34 cellular contexts compared by ENCODE assay signal in the genomic region with DNA sequence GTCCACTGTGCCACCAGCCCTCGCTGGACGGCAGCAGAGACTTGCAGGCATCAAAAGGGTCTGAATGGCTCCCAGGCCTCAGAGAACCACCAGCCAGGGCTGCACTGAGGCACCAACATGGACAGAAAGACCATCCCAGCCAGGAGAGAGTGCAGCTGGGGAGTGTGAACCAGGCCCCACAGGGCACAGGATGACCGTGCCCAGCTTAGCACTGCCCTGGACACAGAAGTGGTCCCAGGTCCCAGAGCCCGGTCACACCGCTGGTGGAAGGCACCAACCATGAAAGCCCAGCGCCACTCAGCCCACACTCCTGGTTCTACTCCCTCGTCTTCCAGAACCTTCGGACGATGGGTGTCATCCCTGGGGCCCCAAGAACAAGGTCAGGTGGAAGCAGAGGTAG. TPM values are rescaled to one million over a fixed set of nuclear protein-coding genes. Genes with fewer than 3 reads are reported as not detected.
"Had no signal": no experiment of that assay in that cellular context is flagged by ENCODE, and none has a peak within 500 bp of the region (broad histone marks: within the 10 kb centered on the region; RNA-seq: fewer than 3 reads in every experiment).

No MANE protein-coding gene starts in this region.

- DNase-seq: activated CD4-positive, alpha-beta memory T cell treated with anti-CD3 and anti-CD28 coated beads, Interleukin-2, amount 10 ng/mL, durations not matched to agents 7 days and 5 days; activated CD4-positive, alpha-beta T cell treated with anti-CD3 and anti-CD28 coated beads for 1 hour; activated CD4-positive, alpha-beta T cell treated with anti-CD3 and anti-CD28 coated beads for 4 hours; activated CD4-positive, alpha-beta T cell treated with anti-CD3 and anti-CD28 coated beads, Interleukin-2, amount 10 ng/mL, durations not matched to agents 7 days and 5 days; activated CD4-positive, alpha-beta T cell treated with anti-CD3 and anti-CD28 coated beads, Interleukin-2, amount 50 U/mL, for 4 hours; activated effector memory CD4-positive, alpha-beta T cell treated with Interleukin-2 at 50 U/mL for 16 hours; activated naive CD4-positive, alpha-beta T cell treated with anti-CD3 and anti-CD28 coated beads for 36 hours; activated naive CD8-positive, alpha-beta T cell treated with anti-CD3 and anti-CD28 coated beads for 36 hours; activated naive CD8-positive, alpha-beta T cell treated with anti-CD3 and anti-CD28 coated beads, Interleukin-2, amount 50 U/mL, for 24 hours; activated T-cell treated with anti-CD3 and anti-CD28 coated beads, Interleukin-2, amount 50 U/mL, for 4 hours; adrenal gland; amygdala; aorta; body of pancreas; central memory CD4-positive, alpha-beta T cell; cerebellar nuclear complex; colonic mucosa; effector CD8-positive, alpha-beta T cell; esophagus squamous epithelium; foreskin melanocyte; heart right ventricle; T-helper 2 cell had no signal

- H3K27me3 Mint-ChIP-seq: activated naive CD4-positive, alpha-beta T cell treated with anti-CD3 and anti-CD28 coated beads, Interleukin-2, amount 50 U/mL, for 24 hours; activated naive CD8-positive, alpha-beta T cell treated with anti-CD3 and anti-CD28 coated beads for 36 hours had no signal

- H3K36me3 Mint-ChIP-seq: activated naive CD4-positive, alpha-beta T cell treated with anti-CD3 and anti-CD28 coated beads, Interleukin-2, amount 50 U/mL, for 24 hours; activated naive CD8-positive, alpha-beta T cell treated with anti-CD3 and anti-CD28 coated beads for 36 hours had no signal

- H3K4me1 ChIP-seq: adrenal gland, colonic mucosa, esophagus squamous epithelium, gastroesophageal sphincter, heart right ventricle had no signal

- H3K36me3 ChIP-seq: adrenal gland, colonic mucosa, esophagus squamous epithelium, gastroesophageal sphincter, heart right ventricle had no signal

- H3K9me3 ChIP-seq: adrenal gland, body of pancreas, colonic mucosa, esophagus squamous epithelium, gastroesophageal sphincter, heart right ventricle had no signal

- FAIRE-seq: endometrium, endothelial cell of umbilical vein had no signal

- H3K4me3 Mint-ChIP-seq: activated CD4-positive, alpha-beta memory T cell treated with anti-CD3 and anti-CD28 coated beads, Interleukin-2, amount 10 ng/mL, durations not matched to agents 7 days and 5 days; activated CD4-positive, alpha-beta T cell treated with anti-CD3 and anti-CD28 coated beads, Interleukin-2, amount 10 ng/mL, durations not matched to agents 7 days and 5 days; activated naive CD4-positive, alpha-beta T cell treated with anti-CD3 and anti-CD28 coated beads for 36 hours; activated naive CD4-positive, alpha-beta T cell treated with anti-CD3 and anti-CD28 coated beads, Interleukin-2, amount 50 U/mL, for 24 hours; activated naive CD8-positive, alpha-beta T cell treated with anti-CD3 and anti-CD28 coated beads for 36 hours; activated naive CD8-positive, alpha-beta T cell treated with anti-CD3 and anti-CD28 coated beads, Interleukin-2, amount 50 U/mL, for 24 hours; activated T-cell treated with anti-CD3 and anti-CD28 coated beads, Interleukin-2, amount 50 U/mL, for 4 hours; activated T-helper 17 cell treated with anti-CD3 and anti-CD28 coated beads, Interleukin-2, amount 50 U/mL, for 72 hours had no signal

- H3K27me3 ChIP-seq: body of pancreas, colonic mucosa had no signal

- H3K4me3 ChIP-seq: adrenal gland, body of pancreas, colonic mucosa, esophagus squamous epithelium, gastroesophageal sphincter, heart right ventricle had no signal

- H3K9me3 Mint-ChIP-seq: activated CD4-positive, alpha-beta memory T cell treated with anti-CD3 and anti-CD28 coated beads, Interleukin-2, amount 10 ng/mL, durations not matched to agents 7 days and 5 days; activated CD4-positive, alpha-beta T cell treated with anti-CD3 and anti-CD28 coated beads, Interleukin-2, amount 10 ng/mL, durations not matched to agents 7 days and 5 days; activated naive CD4-positive, alpha-beta T cell treated with anti-CD3 and anti-CD28 coated beads for 36 hours; activated naive CD4-positive, alpha-beta T cell treated with anti-CD3 and anti-CD28 coated beads, Interleukin-2, amount 50 U/mL, for 24 hours; activated naive CD8-positive, alpha-beta T cell treated with anti-CD3 and anti-CD28 coated beads for 36 hours; activated naive CD8-positive, alpha-beta T cell treated with anti-CD3 and anti-CD28 coated beads, Interleukin-2, amount 50 U/mL, for 24 hours; activated T-cell treated with anti-CD3 and anti-CD28 coated beads, Interleukin-2, amount 50 U/mL, for 4 hours; activated T-helper 17 cell treated with anti-CD3 and anti-CD28 coated beads, Interleukin-2, amount 50 U/mL, for 72 hours had no signal

- H3K27ac ChIP-seq: adrenal gland, body of pancreas, colonic mucosa, epithelial cell of prostate, esophagus squamous epithelium, gastroesophageal sphincter, heart right ventricle had no signal

- ATAC-seq: activated naive CD8-positive, alpha-beta T cell treated with anti-CD3 and anti-CD28 coated beads, Interleukin-2, amount 50 U/mL, for 24 hours; activated T-cell treated with anti-CD3 and anti-CD28 coated beads, Interleukin-2, amount 50 U/mL, for 4 hours; activated T-helper 17 cell treated with anti-CD3 and anti-CD28 coated beads, Interleukin-2, amount 50 U/mL, for 72 hours; body of pancreas; gastroesophageal sphincter; heart right ventricle had no signal

- H3K27ac Mint-ChIP-seq: activated CD4-positive, alpha-beta memory T cell treated with anti-CD3 and anti-CD28 coated beads, Interleukin-2, amount 10 ng/mL, durations not matched to agents 7 days and 5 days; activated CD4-positive, alpha-beta T cell treated with anti-CD3 and anti-CD28 coated beads, Interleukin-2, amount 10 ng/mL, durations not matched to agents 7 days and 5 days; activated naive CD4-positive, alpha-beta T cell treated with anti-CD3 and anti-CD28 coated beads for 36 hours; activated naive CD4-positive, alpha-beta T cell treated with anti-CD3 and anti-CD28 coated beads, Interleukin-2, amount 50 U/mL, for 24 hours; activated naive CD8-positive, alpha-beta T cell treated with anti-CD3 and anti-CD28 coated beads for 36 hours; activated naive CD8-positive, alpha-beta T cell treated with anti-CD3 and anti-CD28 coated beads, Interleukin-2, amount 50 U/mL, for 24 hours; activated T-helper 17 cell treated with anti-CD3 and anti-CD28 coated beads, Interleukin-2, amount 50 U/mL, for 72 hours had no signal

- H3K4me1 Mint-ChIP-seq: activated CD4-positive, alpha-beta memory T cell treated with anti-CD3 and anti-CD28 coated beads, Interleukin-2, amount 10 ng/mL, durations not matched to agents 7 days and 5 days; activated CD4-positive, alpha-beta T cell treated with anti-CD3 and anti-CD28 coated beads, Interleukin-2, amount 10 ng/mL, durations not matched to agents 7 days and 5 days; activated naive CD4-positive, alpha-beta T cell treated with anti-CD3 and anti-CD28 coated beads, Interleukin-2, amount 50 U/mL, for 24 hours; activated naive CD8-positive, alpha-beta T cell treated with anti-CD3 and anti-CD28 coated beads for 36 hours; activated naive CD8-positive, alpha-beta T cell treated with anti-CD3 and anti-CD28 coated beads, Interleukin-2, amount 50 U/mL, for 24 hours; activated T-helper 17 cell treated with anti-CD3 and anti-CD28 coated beads, Interleukin-2, amount 50 U/mL, for 72 hours had no signal

RNA-seq across cellular contexts. Expression of gene AQP12A, which starts 20.5 kb away (rescaled TPM):
- total RNA-seq: activated CD4-positive, alpha-beta memory T cell treated with anti-CD3 and anti-CD28 coated beads, Interleukin-2, amount 10 ng/mL, durations not matched to agents 7 days and 5 days; activated CD4-positive, alpha-beta T cell treated with anti-CD3 and anti-CD28 coated beads, Interleukin-2, amount 10 ng/mL, durations not matched to agents 7 days and 5 days; activated naive CD4-positive, alpha-beta T cell treated with anti-CD3 and anti-CD28 coated beads for 36 hours; activated naive CD8-positive, alpha-beta T cell treated with anti-CD3 and anti-CD28 coated beads for 36 hours; activated T-cell treated with anti-CD3 and anti-CD28 coated beads, Interleukin-2, amount 50 U/mL, for 4 hours; activated T-helper 17 cell treated with anti-CD3 and anti-CD28 coated beads, Interleukin-2, amount 50 U/mL, for 72 hours; adrenal gland; aorta; dermis microvascular lymphatic vessel endothelial cell; endothelial cell of umbilical vein; esophagus squamous epithelium; fibroblast of lung; fibroblast of villous mesenchyme; gastroesophageal sphincter; glomerular endothelial cell; heart right ventricle; T-helper 1 cell treated with Interleukin-12 subunit alpha and Interleukin-12 subunit beta and Interleukin-4 antibody, amounts not matched to agents 30 ng/mL and 1 ng/mL, for 36 hours had no signal
- polyA plus RNA-seq: adrenal gland, endothelial cell of umbilical vein, esophagus, fibroblast of lung, heart right ventricle had no signal

RNA-seq across cellular contexts. Expression of gene AQP12B, which starts 29.4 kb away (rescaled TPM):
- total RNA-seq: activated CD4-positive, alpha-beta memory T cell treated with anti-CD3 and anti-CD28 coated beads, Interleukin-2, amount 10 ng/mL, durations not matched to agents 7 days and 5 days; activated CD4-positive, alpha-beta T cell treated with anti-CD3 and anti-CD28 coated beads, Interleukin-2, amount 10 ng/mL, durations not matched to agents 7 days and 5 days; activated naive CD4-positive, alpha-beta T cell treated with anti-CD3 and anti-CD28 coated beads for 36 hours; activated naive CD8-positive, alpha-beta T cell treated with anti-CD3 and anti-CD28 coated beads for 36 hours; activated T-cell treated with anti-CD3 and anti-CD28 coated beads, Interleukin-2, amount 50 U/mL, for 4 hours; activated T-helper 17 cell treated with anti-CD3 and anti-CD28 coated beads, Interleukin-2, amount 50 U/mL, for 72 hours; adrenal gland; aorta; dermis microvascular lymphatic vessel endothelial cell; endothelial cell of umbilical vein; esophagus squamous epithelium; fibroblast of lung; fibroblast of villous mesenchyme; gastroesophageal sphincter; glomerular endothelial cell; heart right ventricle; T-helper 1 cell treated with Interleukin-12 subunit alpha and Interleukin-12 subunit beta and Interleukin-4 antibody, amounts not matched to agents 30 ng/mL and 1 ng/mL, for 36 hours had no signal
- polyA plus RNA-seq: endothelial cell of umbilical vein, esophagus, fibroblast of lung had no signal
